Comparison of ENCODE assay signal across 1 cellular context in genomic region chr2:191688934-191689695, GRCh38.
A peak's percentile ranks its signal among the peaks of the same experiment; 100 is the strongest.
TF ChIP-seq lines count a peak whose summit lies in the region.

No MANE protein-coding gene starts in this region.

TF ChIP-seq in A549, 52 proteins besides CTCF, POLR2A, EP300 and RAD21 (continued from another document):
- TF ChIP-seq EHF (CRISPR knock-in tag; IDR thresholded peaks at IDR 0.05) (no peak), RFX5 (IDR thresholded peaks at IDR 0.05) (no peak), NFE2L2 (conservative IDR thresholded peaks at IDR 0.05; ENCODE audit: low read length) (no peak), FOSL2 (IDR thresholded peaks at IDR 0.05) (0 out of 2 replicates have a peak, but pooled peaks have one; percentile 12), FOSL2 (CRISPR knock-in tag; IDR thresholded peaks at IDR 0.05) (peak; percentile 71), PHF8 (IDR thresholded peaks at IDR 0.05; ENCODE audit: borderline replicate concordance, low read depth) (no peak)
TF ChIP-seq in A549: peak in this region for 4.
